Comparison of ENCODE assay signal across 8 cellular contexts in the genomic region with DNA sequence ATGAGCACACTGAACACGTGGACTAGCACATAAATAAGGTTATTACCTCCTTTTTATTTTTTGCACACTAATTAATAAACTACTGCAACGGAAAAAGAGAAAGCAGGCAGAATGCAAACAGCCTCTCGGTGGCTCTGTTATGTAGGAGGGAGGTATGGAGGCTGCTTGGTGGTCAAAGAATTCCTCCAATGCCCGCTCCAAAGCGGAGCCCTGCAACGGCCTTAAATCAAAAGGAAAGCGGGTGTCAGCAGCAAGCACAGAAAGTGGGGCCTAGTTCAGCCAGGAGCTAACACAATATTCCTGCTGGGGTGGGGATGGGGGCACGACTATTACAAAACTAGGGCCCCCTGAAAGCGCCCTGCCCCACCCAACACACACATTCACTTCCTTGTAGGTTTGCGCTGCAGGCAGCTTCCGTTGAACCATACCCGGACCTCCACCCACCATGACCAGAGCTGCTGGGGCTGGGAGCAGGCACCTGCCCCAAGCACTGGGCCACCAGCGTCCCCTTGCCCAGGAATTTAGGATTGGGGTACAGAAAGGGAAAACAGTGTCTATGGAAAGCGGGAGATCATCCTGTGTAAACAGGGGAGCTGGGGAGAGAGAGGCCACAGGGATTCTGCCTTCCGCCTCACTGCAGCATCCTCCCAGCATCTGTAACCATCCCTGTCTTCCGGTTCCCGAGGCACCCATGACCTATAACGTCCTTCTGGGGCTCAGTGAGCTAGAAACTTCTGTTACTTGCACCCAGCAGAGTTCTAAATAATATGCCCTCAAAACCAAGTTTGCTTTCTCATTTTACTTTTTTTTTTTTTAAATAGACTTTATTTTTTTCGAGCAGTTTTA. TPM values are rescaled to one million over a fixed set of nuclear protein-coding genes. Genes with fewer than 3 reads are reported as not detected.
DNase-seq lines count a peak whose midpoint lies in the region; ATAC-seq and TF ChIP-seq lines count a peak whose summit lies in the region.

No MANE protein-coding gene starts in this region.

- H3K4me2 ChIP-seq in OCI-LY1 (ENCODE audit: low read length) (peak overlapping the region; percentile 87), osteoblast (ENCODE audit: insufficient read depth, low read length) (peak overlapping the region; percentile 84)

- peak overlapping the region; percentile 77 for H3K9ac ChIP-seq in OCI-LY1 (ENCODE audit: low read length)

- H3K27me3 ChIP-seq in OCI-LY1 (ENCODE audit: insufficient read depth, low read length): no peaks in the 10 kb centered on the region
- H3K27me3 ChIP-seq in effector memory CD4-positive, alpha-beta T cell (replicated peaks; ENCODE audit: control insufficient read depth, insufficient read depth, low read length, poor library complexity, severe bottlenecking): no peaks in the 10 kb centered on the region
- no peaks in the 10 kb centered on the region for H3K27me3 ChIP-seq in osteoblast (ENCODE audit: insufficient read depth, low read length)

- H3K27ac ChIP-seq in OCI-LY1 (ENCODE audit: low read depth, low read length, poor library complexity, severe bottlenecking) (peak overlapping the region; percentile 13), osteoblast (ENCODE audit: low read depth, low read length) (no peak overlapping the region)
- peak overlapping the region; percentile 11 for H3K27ac ChIP-seq in effector memory CD4-positive, alpha-beta T cell (ENCODE audit: insufficient read depth, low read length, poor library complexity, severe bottlenecking)

- H3K9me3 ChIP-seq in OCI-LY1 (ENCODE audit: low read length) (no peaks in the 10 kb centered on the region), osteoblast (ENCODE audit: low read depth, low read length) (no peaks in the 10 kb centered on the region)
- H3K9me3 ChIP-seq in effector memory CD4-positive, alpha-beta T cell (ENCODE audit: control insufficient read depth, low read length): no peaks in the 10 kb centered on the region

- no peaks in the 10 kb centered on the region for H3K79me2 ChIP-seq in OCI-LY1 (ENCODE audit: insufficient read depth, low read length)
- no peaks in the 10 kb centered on the region for H3K79me2 ChIP-seq in osteoblast (ENCODE audit: insufficient read depth, low read length)

- H3F3A ChIP-seq in OCI-LY1 (ENCODE audit: insufficient read depth, low read length): no peaks in the 10 kb centered on the region

- H2AFZ ChIP-seq in OCI-LY1 (ENCODE audit: low read length) (peak overlapping the region; percentile 100), osteoblast (ENCODE audit: low read length) (peak overlapping the region; percentile 94)

- peaks cover 20% of the 10 kb centered on the region for H3K4me1 ChIP-seq in OCI-LY1 (ENCODE audit: insufficient read depth, low read length, severe bottlenecking)
- peaks cover 7% of the 10 kb centered on the region for H3K4me1 ChIP-seq in effector memory CD4-positive, alpha-beta T cell (ENCODE audit: control insufficient read depth, insufficient read depth, low read length, poor library complexity, severe bottlenecking)
- peaks cover 9% of the 10 kb centered on the region for H3K4me1 ChIP-seq in osteoblast (ENCODE audit: insufficient read depth, low read length)

- ATAC-seq in GM21723 (IDR thresholded peaks at IDR 0.05; ENCODE audit: unreplicated experiment) (no peak), HG02678 (IDR thresholded peaks at IDR 0.05; ENCODE audit: unreplicated experiment) (no peak)

- H3K36me3 ChIP-seq in OCI-LY1 (ENCODE audit: insufficient read depth, low read length): no peaks in the 10 kb centered on the region
- H3K36me3 ChIP-seq in effector memory CD4-positive, alpha-beta T cell (ENCODE audit: control insufficient read depth, insufficient read depth, low read length): no peaks in the 10 kb centered on the region
- no peaks in the 10 kb centered on the region for H3K36me3 ChIP-seq in osteoblast (ENCODE audit: insufficient read depth, low read length)

- H4K20me1 ChIP-seq in OCI-LY1 (ENCODE audit: insufficient read depth, low read length) (no peaks in the 10 kb centered on the region), osteoblast (ENCODE audit: insufficient read depth, low read length) (no peaks in the 10 kb centered on the region)

- peak; percentile 2 for DNase-seq in GM12865 (ENCODE audit: low read depth)
- no peak for DNase-seq in effector memory CD4-positive, alpha-beta T cell
- DNase-seq in osteoblast (ENCODE audit: insufficient read length, low spot score, missing footprints): peak; percentile 77
- DNase-seq in GOT3 (lab: John Stamatoyannopoulos, UW): no peak
- no peak for DNase-seq in A172 (ENCODE audit: low spot score)

- no peak for TF ChIP-seq CTCF in GM12865 (IDR thresholded peaks at IDR 0.05; ENCODE audit: insufficient read depth, low read depth, low read length, missing control alignments)
- TF ChIP-seq CTCF in OCI-LY1 (IDR thresholded peaks at IDR 0.05; ENCODE audit: low read length): no peak
- no peak for TF ChIP-seq CTCF in osteoblast (IDR thresholded peaks at IDR 0.05; ENCODE audit: extremely low read depth, low read depth, low read length)

- H3K9me2 ChIP-seq in OCI-LY1 (ENCODE audit: low read depth, low read length): no peaks in the 10 kb centered on the region

- H3K4me3 ChIP-seq in GM12865 (ENCODE audit: low read depth, low read length) (peak overlapping the region; percentile 62), OCI-LY1 (ENCODE audit: low read depth, low read length, poor library complexity, severe bottlenecking) (peak overlapping the region; percentile 70), osteoblast (ENCODE audit: insufficient read depth, low read length) (peak overlapping the region; percentile 77)
- peak overlapping the region; percentile 54 for H3K4me3 ChIP-seq in effector memory CD4-positive, alpha-beta T cell (ENCODE audit: insufficient read depth, low read depth, low read length, poor library complexity, severe bottlenecking)

RNA-seq across cellular contexts. Expression of a gene that starts 57.1 kb away (rescaled TPM):
- 160 and 203 TPM in 2 replicates for total RNA-seq in osteoblast
- total RNA-seq in A172 (2014; rRNA removed; shearing (Covaris generic)): 205 and 219 TPM in 2 replicates

Comparison
In these comparisons a context has a peak if more than half of its experiments do, and no peak if none do; other contexts are left out.
1. DNase-seq: peak in GM12865 (single experiment) and osteoblast (single experiment); none in effector memory CD4-positive, alpha-beta T cell (0 of 3), GOT3 (single experiment) and A172 (single experiment).
2. Peak in every context shown above with its lines, with median percentiles within 50 percentile points of each other: H3K4me3 ChIP-seq.